8 cellular contexts compared by ENCODE assay signal in genomic region chr2:84781942-84782716, GRCh38.
DNase-seq lines count a peak whose midpoint lies in the region; TF ChIP-seq lines count a peak whose summit lies in the region.

No MANE protein-coding gene starts in this region.

- H3K9ac ChIP-seq in H9 (ENCODE audit: extremely low read depth, insufficient read length, low read length) (no peak overlapping the region), SK-N-SH (no peak overlapping the region)

- H3T11ph ChIP-seq in H9 (ENCODE audit: low read length): no peak overlapping the region

- H3K18ac ChIP-seq in H9 (ENCODE audit: insufficient read length, low read depth, low read length): no peak overlapping the region

- H2AK5ac ChIP-seq in H9 (ENCODE audit: insufficient read length, low read length): no peak overlapping the region

- no peak for TF ChIP-seq RAD21 in SK-N-SH (IDR thresholded peaks at IDR 0.05; ENCODE audit: low read length)

- H3F3A ChIP-seq in SK-N-SH (replicated peaks; ENCODE audit: insufficient read depth): no peaks in the 10 kb centered on the region

- TF ChIP-seq CTCF in H9 (conservative IDR thresholded peaks at IDR 0.05) (no peak), SK-N-SH (IDR thresholded peaks at IDR 0.05) (no peak)

- no peak overlapping the region for H2BK15ac ChIP-seq in H9 (ENCODE audit: low read depth, low read length)

- DNase-seq in Daoy (ENCODE audit: low read depth) (peak; percentile 41), H9 (no peak), OCI-M1 (lab: John Stamatoyannopoulos, UW) (peak; percentile 68), EL (no peak), NCI-H524 treated with DMSO at 0.1 percent for 48 hours (lab: John Stamatoyannopoulos, UW) (no peak), SK-N-SH (no peak)
- DNase-seq in stimulated activated CD4-positive, alpha-beta T cell treated with anti-CD3 and anti-CD28 coated beads, Interleukin-15, amount 100 ng/mL, for 48 hours (ENCODE audit: low read depth in 2 of 2): peak; percentile 40 to 50

- no peak overlapping the region for H3K4me3 Mint-ChIP-seq in H9
- H3K4me3 Mint-ChIP-seq in activated naive CD4-positive, alpha-beta T cell treated with anti-CD3 and anti-CD28 coated beads, Interleukin-2, amount 50 U/mL, for 24 hours: peak overlapping the region; percentile 59

- no peak overlapping the region for H3K27ac Mint-ChIP-seq in H9
- H3K27ac Mint-ChIP-seq in activated naive CD4-positive, alpha-beta T cell treated with anti-CD3 and anti-CD28 coated beads, Interleukin-2, amount 50 U/mL, for 24 hours: peak overlapping the region; percentile 76

- H2BK5ac ChIP-seq in H9 (ENCODE audit: insufficient read length, low read length): no peak overlapping the region

- no peak overlapping the region for H2BK12ac ChIP-seq in H9 (ENCODE audit: insufficient read length, low read depth, low read length)

- no peak overlapping the region for H4K5ac ChIP-seq in H9 (ENCODE audit: insufficient read length, low read depth, low read length)

- POLR2A ChIA-PET in SK-N-SH (lab: Yijun Ruan, JAX): no interaction called here

- no peaks in the 10 kb centered on the region for H4K20me1 ChIP-seq in H9 (ENCODE audit: control insufficient read depth, insufficient read depth, insufficient read length)
- H4K20me1 ChIP-seq in SK-N-SH (ENCODE audit: insufficient read depth): no peaks in the 10 kb centered on the region

- CTCF ChIA-PET in SK-N-SH (lab: Yijun Ruan, JAX): no interaction called here

- no CpG with 5 or more reads among the region's 3 CpGs for WGBS in H9 (ENCODE audit: extremely low coverage, insufficient read length, low lambda C conversion rate)
- WGBS in SK-N-SH (ENCODE audit: low lambda C conversion rate): 4% methylated on average over 3 of the region's 3 CpGs

- H3K14ac ChIP-seq in H9 (ENCODE audit: insufficient read depth, low read length): no peak overlapping the region

- H3K23me2 ChIP-seq in H9 (ENCODE audit: insufficient read length, low read depth, low read length, poor library complexity, severe bottlenecking): no peaks in the 10 kb centered on the region

- H2AFZ ChIP-seq in H9 (ENCODE audit: low read length): peak overlapping the region; percentile 52
- no peak overlapping the region for H2AFZ ChIP-seq in SK-N-SH (ENCODE audit: low read depth)

- peaks cover 2% of the 10 kb centered on the region; the same call in 1 of the 2 replicates for H3K4me1 ChIP-seq in H9 (ENCODE audit: insufficient read depth, low read length)
- no peaks in the 10 kb centered on the region for H3K4me1 ChIP-seq in SK-N-SH (ENCODE audit: control insufficient read depth in 1 of 2, insufficient read depth in 2 of 2, low read depth in 1 of 2, low read length in 1 of 2)

- H2BK120ac ChIP-seq in H9 (ENCODE audit: low read depth, low read length, poor library complexity, severe bottlenecking): no peak overlapping the region

- H3K9me2 ChIP-seq in SK-N-SH: no peaks in the 10 kb centered on the region; the same call in 1 of the 2 replicates

- H3K4me3 ChIP-seq in SK-N-SH (ENCODE audit: low read depth in 2 of 2, low read length in 1 of 2): no peak overlapping the region

- no peak for TF ChIP-seq EP300 in SK-N-SH (IDR thresholded peaks at IDR 0.05; ENCODE audit: borderline replicate concordance in 1 of 2, low read depth in 1 of 2, low read length in 1 of 2)

- H3K56ac ChIP-seq in H9 (ENCODE audit: insufficient read length, low read depth, low read length): no peak overlapping the region

- no peak overlapping the region for H3K4ac ChIP-seq in H9 (ENCODE audit: low read depth, low read length)

- H3K9me3 Mint-ChIP-seq in H9: peaks cover 2 to 3% of the 10 kb centered on the region in 2 experiments; a peak in 2 of 5 replicates
- H3K9me3 Mint-ChIP-seq in activated naive CD4-positive, alpha-beta T cell treated with anti-CD3 and anti-CD28 coated beads, Interleukin-2, amount 50 U/mL, for 24 hours: no peaks in the 10 kb centered on the region

- peaks cover 0 to 3% (median 0%) of the 10 kb centered on the region in 3 experiments; a peak in 2 of 7 replicates for H3K36me3 Mint-ChIP-seq in H9 (ENCODE audit: insufficient read depth in 1 of 3, low read depth in 3 of 3)
- H3K36me3 Mint-ChIP-seq in activated naive CD4-positive, alpha-beta T cell treated with anti-CD3 and anti-CD28 coated beads, Interleukin-2, amount 50 U/mL, for 24 hours: peaks cover 4% of the 10 kb centered on the region

- no peak overlapping the region for H2BK20ac ChIP-seq in H9 (ENCODE audit: low read depth, low read length, poor library complexity, severe bottlenecking)

- peaks cover 5 to 11% of the 10 kb centered on the region in 2 experiments for H3K4me1 Mint-ChIP-seq in H9
- H3K4me1 Mint-ChIP-seq in activated naive CD4-positive, alpha-beta T cell treated with anti-CD3 and anti-CD28 coated beads, Interleukin-2, amount 50 U/mL, for 24 hours: peaks cover 85% of the 10 kb centered on the region

- no peak overlapping the region for H3K23ac ChIP-seq in H9 (ENCODE audit: insufficient read length, low read depth, low read length)

- H3K4me2 ChIP-seq in H9 (ENCODE audit: insufficient read depth, insufficient read length, low read length): no peak overlapping the region
- H3K4me2 ChIP-seq in SK-N-SH: no peak overlapping the region

- no peaks in the 10 kb centered on the region for H3K79me1 ChIP-seq in H9 (ENCODE audit: insufficient read depth, low read depth, low read length, poor library complexity, severe bottlenecking)

- H3K27ac ChIP-seq in H9 (ENCODE audit: insufficient read length, low read depth, low read length): no peak overlapping the region
- H3K27ac ChIP-seq in SK-N-SH (ENCODE audit: low read depth in 2 of 2, low read length in 1 of 2): no peak overlapping the region

- no peaks in the 10 kb centered on the region for H3K9me3 ChIP-seq in H9 (ENCODE audit: control insufficient read depth, low read depth, low read length)
- H3K9me3 ChIP-seq in SK-N-SH: no peaks in the 10 kb centered on the region

- H3K79me2 ChIP-seq in H9 (ENCODE audit: insufficient read depth, low read length) (no peaks in the 10 kb centered on the region), SK-N-SH (ENCODE audit: insufficient read depth) (no peaks in the 10 kb centered on the region)

- H4K91ac ChIP-seq in H9 (ENCODE audit: insufficient read length, low read depth, low read length): no peak overlapping the region

- no peak overlapping the region for H4K8ac ChIP-seq in H9 (replicated peaks; ENCODE audit: insufficient read length, low read depth, low read length)

- no peaks in the 10 kb centered on the region for H3K36me3 ChIP-seq in SK-N-SH (replicated peaks in 1 of 2; ENCODE audit: control insufficient read depth in 1 of 2, insufficient read depth in 2 of 2, low read length in 1 of 2)

- H3K27me3 Mint-ChIP-seq in H9 (ENCODE audit: low read depth): no peaks in the 10 kb centered on the region
- no peaks in the 10 kb centered on the region for H3K27me3 Mint-ChIP-seq in activated naive CD4-positive, alpha-beta T cell treated with anti-CD3 and anti-CD28 coated beads, Interleukin-2, amount 50 U/mL, for 24 hours

- H3K27me3 ChIP-seq in H9 (ENCODE audit: insufficient read depth, low read length): no peaks in the 10 kb centered on the region
- H3K27me3 ChIP-seq in SK-N-SH (ENCODE audit: insufficient read depth): no peaks in the 10 kb centered on the region

TF ChIP-seq in SK-N-SH, 30 proteins besides CTCF, POLR2A, EP300 and RAD21 (continues in another document):
- TF ChIP-seq REST (IDR thresholded peaks at IDR 0.05; ENCODE audit: low read depth, low read length) (no peak), PBX3 (IDR thresholded peaks at IDR 0.05) (no peak), ELF1 (IDR thresholded peaks at IDR 0.05) (no peak), POLR2AphosphoS5 (IDR thresholded peaks at IDR 0.05; ENCODE audit: low read depth, low read length) (no peak), IRF3 (IDR thresholded peaks at IDR 0.05; ENCODE audit: low read depth, low read length) (no peak)

Comparison
In these comparisons a context has a peak if more than half of its experiments do, and no peak if none do; other contexts are left out.
1. DNase-seq: peak in Daoy (single experiment), OCI-M1 (single experiment) and stimulated activated CD4-positive, alpha-beta T cell treated with anti-CD3 and anti-CD28 coated beads, Interleukin-15, amount 100 ng/mL, for 48 hours (2 of 2); none in H9 (single experiment), EL (single experiment), NCI-H524 treated with DMSO at 0.1 percent for 48 hours (single experiment) and SK-N-SH (single experiment).